19 cellular contexts compared by ENCODE assay signal in the genomic region with DNA sequence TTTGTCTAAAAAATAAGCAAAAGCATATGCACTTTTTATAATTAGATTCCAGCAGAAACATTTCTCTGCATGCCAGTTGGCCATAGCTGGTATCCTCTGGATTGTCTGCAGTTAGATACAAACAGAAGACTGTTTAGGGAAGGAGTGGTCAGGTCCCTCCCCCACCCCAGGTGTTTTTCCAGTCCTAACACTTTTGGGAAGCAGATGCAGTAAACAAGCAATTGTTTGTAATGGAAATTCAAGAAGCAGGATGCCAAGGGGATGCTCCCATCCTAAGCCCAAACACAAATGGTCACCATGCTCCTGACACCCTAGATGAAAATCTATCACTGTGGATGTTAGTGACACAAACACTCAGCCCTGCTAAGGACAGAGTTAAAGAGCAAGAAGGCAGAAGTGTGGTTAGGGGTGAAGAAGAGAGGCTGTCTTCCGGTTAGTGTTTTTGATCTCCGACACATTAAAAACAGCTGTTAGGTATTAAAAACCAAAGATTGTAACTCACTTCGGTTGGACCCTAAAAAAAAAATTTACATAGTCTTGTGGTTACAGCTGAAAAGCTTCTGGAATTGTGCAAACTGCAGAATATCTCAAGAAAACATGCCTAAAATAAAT. TPM values are rescaled to one million over a fixed set of nuclear protein-coding genes. Genes with fewer than 3 reads are reported as not detected.
A peak's percentile ranks its signal among the peaks of the same experiment; 100 is the strongest.
DNase-seq lines count a peak whose midpoint lies in the region; ATAC-seq lines count a peak whose summit lies in the region.
"Had no signal": no experiment of that assay in that cellular context is flagged by ENCODE, and none has a peak within 500 bp of the region (broad histone marks: within the 10 kb centered on the region; RNA-seq: fewer than 3 reads in every experiment).

No MANE protein-coding gene starts in this region.

- peak overlapping the region in 5 of 8 donors; percentile 4 to 79 (median 59) for H3K27ac Mint-ChIP-seq in CD8-positive, alpha-beta memory T cell
- H3K27ac Mint-ChIP-seq in activated T-helper 2 cell treated with anti-CD3 and anti-CD28 coated beads, Interferon-gamma antibody, Interleukin-2, Interleukin-4, amounts not matched to agents 10 μg/mL and 5 μg/mL and 100 μg/mL, durations not matched to agents 14 hours and 24 hours and 36 hours, result peak overlapping the region; percentile 45
- peak overlapping the region in 2 of 6 donors; percentile 30 to 50 for H3K27ac Mint-ChIP-seq in naive B cell
- H3K27ac Mint-ChIP-seq: dendritic cell treated with granulocyte-macrophage colony-stimulating factor and Interleukin-4, amounts not matched to agents 40 ng/mL and 50 ng/mL, for 4 days had no signal

- DNase-seq in CD8-positive, alpha-beta memory T cell, result peak in 2 of 5 donors; percentile 38 to 63
- peak; percentile 43 for DNase-seq in H7
- no peak for DNase-seq in activated T-helper 2 cell treated with anti-CD3 and anti-CD28 coated beads, Interferon-gamma antibody, Interleukin-2, Interleukin-4, amounts not matched to agents 10 μg/mL and 5 μg/mL and 100 μg/mL, durations not matched to agents 14 hours and 24 hours and 36 hours (ENCODE audit: low spot score)
- DNase-seq in naive B cell, result no peak
- DNase-seq in NCI-H2196 (lab: John Stamatoyannopoulos, UW; ENCODE audit: unreplicated experiment), result no peak
- DNase-seq: activated CD8-positive, alpha-beta memory T cell treated with anti-CD3 and anti-CD28 coated beads, Interleukin-2, amount 50 U/mL, for 48 hours; BE2C; DMS53; heart right ventricle; Karpas-422; midbrain; NCI-H1694; pancreas had no signal

- peak overlapping the region; percentile 69 for H3K4me3 ChIP-seq in CD8-positive, alpha-beta memory T cell (ENCODE audit: low read length)
- no peak overlapping the region for H3K4me3 ChIP-seq in H7 (ENCODE audit: insufficient read depth, low read depth, low read length)
- H3K4me3 ChIP-seq: ascending aorta, pancreas had no signal

- no peaks in the 10 kb centered on the region for H3K27me3 ChIP-seq in CD8-positive, alpha-beta memory T cell (ENCODE audit: insufficient read depth, low read length, poor library complexity, severe bottlenecking)
- peaks cover 45% of the 10 kb centered on the region for H3K27me3 ChIP-seq in H7 (ENCODE audit: control insufficient read depth, insufficient read depth, low read length)
- H3K27me3 ChIP-seq: ascending aorta had no signal

- CTCF ChIA-PET in CD8-positive, alpha-beta memory T cell (lab: Charles Lee), result no interaction called here

- POLR2A ChIA-PET in CD8-positive, alpha-beta memory T cell (lab: Charles Lee), result interaction anchor here (0.6 to 1.1 kb wide), 2 partner anchors 13 to 113 kb away, joined by 3 read pairs; no protein-coding TSS in a partner anchor

- peak; percentile 30 to 49 for ATAC-seq in naive B cell (ENCODE audit: low read depth in 2 of 2)
- ATAC-seq in GM19467 (IDR thresholded peaks at IDR 0.05; ENCODE audit: unreplicated experiment), result no peak
- ATAC-seq in HG03196 (IDR thresholded peaks at IDR 0.05; ENCODE audit: unreplicated experiment), result no peak
- ATAC-seq in HG02973 (IDR thresholded peaks at IDR 0.05; ENCODE audit: unreplicated experiment), result no peak
- ATAC-seq: HCT116, heart right ventricle, pancreas had no signal

- peaks cover 46 to 73% (median 71%) of the 10 kb centered on the region in 3 donors for H3K4me1 Mint-ChIP-seq in CD8-positive, alpha-beta memory T cell
- H3K4me1 Mint-ChIP-seq in activated T-helper 2 cell treated with anti-CD3 and anti-CD28 coated beads, Interferon-gamma antibody, Interleukin-2, Interleukin-4, amounts not matched to agents 10 μg/mL and 5 μg/mL and 100 μg/mL, durations not matched to agents 14 hours and 24 hours and 36 hours (ENCODE audit: low read depth), result peaks cover 77% of the 10 kb centered on the region
- peaks cover 5 to 21% (median 8%) of the 10 kb centered on the region in 3 donors for H3K4me1 Mint-ChIP-seq in naive B cell

- peaks cover 0 to 1% (median 0%) of the 10 kb centered on the region in 5 donors for H3K9me3 Mint-ChIP-seq in CD8-positive, alpha-beta memory T cell
- H3K9me3 Mint-ChIP-seq in activated T-helper 2 cell treated with anti-CD3 and anti-CD28 coated beads, Interferon-gamma antibody, Interleukin-2, Interleukin-4, amounts not matched to agents 10 μg/mL and 5 μg/mL and 100 μg/mL, durations not matched to agents 14 hours and 24 hours and 36 hours, result no peaks in the 10 kb centered on the region
- H3K9me3 Mint-ChIP-seq in naive B cell, result no peaks in the 10 kb centered on the region
- H3K9me3 Mint-ChIP-seq: dendritic cell treated with granulocyte-macrophage colony-stimulating factor and Interleukin-4, amounts not matched to agents 40 ng/mL and 50 ng/mL, for 4 days had no signal

- H3K36me3 Mint-ChIP-seq in CD8-positive, alpha-beta memory T cell, result peaks cover 6 to 34% (median 11%) of the 10 kb centered on the region in 3 donors
- H3K36me3 Mint-ChIP-seq in activated T-helper 2 cell treated with anti-CD3 and anti-CD28 coated beads, Interferon-gamma antibody, Interleukin-2, Interleukin-4, amounts not matched to agents 10 μg/mL and 5 μg/mL and 100 μg/mL, durations not matched to agents 14 hours and 24 hours and 36 hours (ENCODE audit: low read depth), result peaks cover 55% of the 10 kb centered on the region
- no peaks in the 10 kb centered on the region for H3K36me3 Mint-ChIP-seq in naive B cell

- intact Hi-C loops in activated T-helper 2 cell treated with anti-CD3 and anti-CD28 coated beads, Interferon-gamma antibody, Interleukin-2, Interleukin-4, amounts not matched to agents 10 μg/mL and 5 μg/mL and 100 μg/mL, durations not matched to agents 14 hours and 24 hours and 36 hours (cut with micrococcal nuclease), result no loop called here

- no peaks in the 10 kb centered on the region for H3K9me3 ChIP-seq in CD8-positive, alpha-beta memory T cell (ENCODE audit: low read length)
- H3K9me3 ChIP-seq: ascending aorta, BE2C, heart right ventricle, pancreas had no signal

- peaks cover 13% of the 10 kb centered on the region for H3K36me3 ChIP-seq in CD8-positive, alpha-beta memory T cell (ENCODE audit: insufficient read depth, low read length)
- H3K36me3 ChIP-seq in H7 (replicated peaks; ENCODE audit: control insufficient read depth, insufficient read depth, low read length), result no peaks in the 10 kb centered on the region
- H3K36me3 ChIP-seq: ascending aorta, BE2C, heart right ventricle, pancreas had no signal

- peak overlapping the region; percentile 69 to 87 (median 78) for H3K4me3 Mint-ChIP-seq in CD8-positive, alpha-beta memory T cell
- peak overlapping the region; percentile 70 for H3K4me3 Mint-ChIP-seq in activated T-helper 2 cell treated with anti-CD3 and anti-CD28 coated beads, Interferon-gamma antibody, Interleukin-2, Interleukin-4, amounts not matched to agents 10 μg/mL and 5 μg/mL and 100 μg/mL, durations not matched to agents 14 hours and 24 hours and 36 hours (ENCODE audit: low read depth)
- H3K4me3 Mint-ChIP-seq in naive B cell, result peak overlapping the region in 6 of 8 donors; percentile 13 to 64 (median 39)
- H3K4me3 Mint-ChIP-seq: dendritic cell treated with granulocyte-macrophage colony-stimulating factor and Interleukin-4, amounts not matched to agents 40 ng/mL and 50 ng/mL, for 4 days had no signal

- H3K27ac ChIP-seq in CD8-positive, alpha-beta memory T cell (ENCODE audit: low read depth, low read length), result no peak overlapping the region
- H3K27ac ChIP-seq: ascending aorta, heart right ventricle, pancreas had no signal

- peaks cover 8 to 73% of the 10 kb centered on the region in 2 donors for H3K27me3 Mint-ChIP-seq in CD8-positive, alpha-beta memory T cell
- H3K27me3 Mint-ChIP-seq in activated T-helper 2 cell treated with anti-CD3 and anti-CD28 coated beads, Interferon-gamma antibody, Interleukin-2, Interleukin-4, amounts not matched to agents 10 μg/mL and 5 μg/mL and 100 μg/mL, durations not matched to agents 14 hours and 24 hours and 36 hours (ENCODE audit: low read depth), result no peaks in the 10 kb centered on the region
- peaks cover 0 to 24% (median 0%) of the 10 kb centered on the region in 3 donors for H3K27me3 Mint-ChIP-seq in naive B cell

- H3K4me1 ChIP-seq in CD8-positive, alpha-beta memory T cell (ENCODE audit: insufficient read depth, low read length), result peaks cover 47% of the 10 kb centered on the region
- H3K4me1 ChIP-seq: ascending aorta, BE2C, pancreas had no signal

RNA-seq across cellular contexts. Expression of gene LEF1, which starts 7.9 kb away (rescaled TPM):
- 10 to 100 TPM; 53.2 to 55.1 TPM for total RNA-seq in CD8-positive, alpha-beta memory T cell
- polyA plus RNA-seq in CD8-positive, alpha-beta memory T cell, result 230 TPM
- 0.28 and 0.48 TPM in 2 replicates for total RNA-seq in H7 (2014; rRNA removed; shearing (Covaris generic))
- total RNA-seq in activated T-helper 2 cell treated with anti-CD3 and anti-CD28 coated beads, Interferon-gamma antibody, Interleukin-2, Interleukin-4, amounts not matched to agents 10 μg/mL and 5 μg/mL and 100 μg/mL, durations not matched to agents 14 hours and 24 hours and 36 hours, result 74.0 and 77.0 TPM in 2 replicates
- polyA plus RNA-seq in naive B cell (ENCODE audit: low read depth in 6 of 6), result 10 to 100 TPM in 2 of 6 donors, 1 to 10 TPM in 4; 4.9 to 27.9 (median 9.0) TPM
- total RNA-seq: ascending aorta had no signal

Comparison
In these comparisons a context has a peak if more than half of its experiments do, and no peak if none do; other contexts are left out.
1. ATAC-seq: peak in naive B cell (2 of 2); none in GM19467 (single experiment), HG03196 (single experiment) and HG02973 (single experiment).
2. RNA of gene LEF1, which starts 7.9 kb away (total RNA-seq): 74.0 to 77.0 TPM in activated T-helper 2 cell treated with anti-CD3 and anti-CD28 coated beads, Interferon-gamma antibody, Interleukin-2, Interleukin-4, amounts not matched to agents 10 μg/mL and 5 μg/mL and 100 μg/mL, durations not matched to agents 14 hours and 24 hours and 36 hours and 53.2 to 55.1 TPM in CD8-positive, alpha-beta memory T cell; 0.28 to 0.48 TPM in H7; every median in the first group is over 10 times any median in the second.
3. Peak in every context shown above with its lines, with median percentiles within 50 percentile points of each other: H3K4me3 Mint-ChIP-seq.